ENCODE assay signal across 7 cellular contexts in genomic region chr2:33476793-33477190, GRCh38. TPM values are rescaled to one million over a fixed set of nuclear protein-coding genes. Genes with fewer than 3 reads are reported as not detected.
DNase-seq lines count a peak whose midpoint lies in the region; ATAC-seq and TF ChIP-seq lines count a peak whose summit lies in the region.

No MANE protein-coding gene starts in this region.

- no peak for DNase-seq in HFFc6
- no peak for DNase-seq in activated T-helper 2 cell treated with anti-CD3 and anti-CD28 coated beads, Interferon-gamma antibody, Interleukin-2, Interleukin-4, amounts not matched to agents 10 μg/mL and 5 μg/mL and 100 μg/mL, durations not matched to agents 14 hours and 24 hours and 36 hours (ENCODE audit: low spot score)
- no peak for DNase-seq in immature natural killer cell
- DNase-seq in stomach: no peak
- DNase-seq in DMS79 treated with DMSO at 0.1 percent for 48 hours (lab: John Stamatoyannopoulos, UW): no peak
- no peak for DNase-seq in SK-N-DZ (ENCODE audit: low spot score)

- TF ChIP-seq POLR2A in stomach (IDR thresholded peaks at IDR 0.05): no peak

- H3K36me3 ChIP-seq in stomach: no peaks in the 10 kb centered on the region

- ATAC-seq in GM21576 (IDR thresholded peaks at IDR 0.05; ENCODE audit: unreplicated experiment): no peak

- H3K9me3 ChIP-seq in stomach: no peaks in the 10 kb centered on the region

- WGBS in stomach, 5 donors: 1 to 8% (median 3%) methylated on average over 4 of the region's 4 CpGs

- H3K9me3 Mint-ChIP-seq in HFFc6: no peaks in the 10 kb centered on the region
- H3K9me3 Mint-ChIP-seq in activated T-helper 2 cell treated with anti-CD3 and anti-CD28 coated beads, Interferon-gamma antibody, Interleukin-2, Interleukin-4, amounts not matched to agents 10 μg/mL and 5 μg/mL and 100 μg/mL, durations not matched to agents 14 hours and 24 hours and 36 hours: no peaks in the 10 kb centered on the region
- no peaks in the 10 kb centered on the region for H3K9me3 Mint-ChIP-seq in immature natural killer cell

- intact Hi-C loops in activated T-helper 2 cell treated with anti-CD3 and anti-CD28 coated beads, Interferon-gamma antibody, Interleukin-2, Interleukin-4, amounts not matched to agents 10 μg/mL and 5 μg/mL and 100 μg/mL, durations not matched to agents 14 hours and 24 hours and 36 hours (cut with micrococcal nuclease): loop anchor here (1.0 to 2.0 kb wide), 6 partner anchors 8 to 155 kb away; partner anchors contain the start of gene FAM98A
- intact Hi-C loops in stomach (cut with DNase I; ENCODE audit: low total_unique reads): no loop called here

- peak overlapping the region; percentile 93 for H3K4me3 Mint-ChIP-seq in HFFc6
- H3K4me3 Mint-ChIP-seq in activated T-helper 2 cell treated with anti-CD3 and anti-CD28 coated beads, Interferon-gamma antibody, Interleukin-2, Interleukin-4, amounts not matched to agents 10 μg/mL and 5 μg/mL and 100 μg/mL, durations not matched to agents 14 hours and 24 hours and 36 hours (ENCODE audit: low read depth): peak overlapping the region; percentile 83
- H3K4me3 Mint-ChIP-seq in immature natural killer cell: peak overlapping the region; percentile 94 to 98 (median 97)

- peaks cover 4% of the 10 kb centered on the region; the same call in 1 of the 2 replicates for H3K27me3 Mint-ChIP-seq in HFFc6 (ENCODE audit: insufficient read depth)
- H3K27me3 Mint-ChIP-seq in activated T-helper 2 cell treated with anti-CD3 and anti-CD28 coated beads, Interferon-gamma antibody, Interleukin-2, Interleukin-4, amounts not matched to agents 10 μg/mL and 5 μg/mL and 100 μg/mL, durations not matched to agents 14 hours and 24 hours and 36 hours (ENCODE audit: low read depth): peaks cover 6% of the 10 kb centered on the region
- H3K27me3 Mint-ChIP-seq in immature natural killer cell (ENCODE audit: low read depth in 3 of 3): peaks cover 7 to 18% (median 17%) of the 10 kb centered on the region in 3 donors

- peak overlapping the region; percentile 52 to 69 (median 64) for H3K4me3 ChIP-seq in stomach

- H3K36me3 Mint-ChIP-seq in HFFc6 (ENCODE audit: low read depth): no peaks in the 10 kb centered on the region
- H3K36me3 Mint-ChIP-seq in activated T-helper 2 cell treated with anti-CD3 and anti-CD28 coated beads, Interferon-gamma antibody, Interleukin-2, Interleukin-4, amounts not matched to agents 10 μg/mL and 5 μg/mL and 100 μg/mL, durations not matched to agents 14 hours and 24 hours and 36 hours (ENCODE audit: low read depth): no peaks in the 10 kb centered on the region
- no peaks in the 10 kb centered on the region for H3K36me3 Mint-ChIP-seq in immature natural killer cell

- no peaks in the 10 kb centered on the region for H3K27me3 ChIP-seq in stomach

- peaks cover 9 to 39% (median 15%) of the 10 kb centered on the region in 4 donors for H3K4me1 ChIP-seq in stomach

- TF ChIP-seq EP300 in stomach (IDR thresholded peaks at IDR 0.05): no peak

- TF ChIP-seq CTCF in HFFc6 (IDR thresholded peaks at IDR 0.05) (no peak), stomach (IDR thresholded peaks at IDR 0.05) (no peak)

- peaks cover 25% of the 10 kb centered on the region for H3K4me1 Mint-ChIP-seq in HFFc6 (ENCODE audit: low read depth)
- peaks cover 30% of the 10 kb centered on the region for H3K4me1 Mint-ChIP-seq in activated T-helper 2 cell treated with anti-CD3 and anti-CD28 coated beads, Interferon-gamma antibody, Interleukin-2, Interleukin-4, amounts not matched to agents 10 μg/mL and 5 μg/mL and 100 μg/mL, durations not matched to agents 14 hours and 24 hours and 36 hours (ENCODE audit: low read depth)
- H3K4me1 Mint-ChIP-seq in immature natural killer cell: peaks cover 26 to 36% of the 10 kb centered on the region in 2 donors

- H3K27ac ChIP-seq in stomach: peak overlapping the region; percentile 83 to 90 (median 88)

- peak overlapping the region; percentile 99 for H3K27ac Mint-ChIP-seq in HFFc6
- H3K27ac Mint-ChIP-seq in activated T-helper 2 cell treated with anti-CD3 and anti-CD28 coated beads, Interferon-gamma antibody, Interleukin-2, Interleukin-4, amounts not matched to agents 10 μg/mL and 5 μg/mL and 100 μg/mL, durations not matched to agents 14 hours and 24 hours and 36 hours: peak overlapping the region; percentile 96
- H3K27ac Mint-ChIP-seq in immature natural killer cell: peak overlapping the region; percentile 95 to 98 (median 96)

RNA-seq across cellular contexts. Expression of gene RASGRP3, which starts 0.3 kb away (rescaled TPM):
- 1 to 10 TPM; 1.7 to 4.6 (median 3.0) TPM for total RNA-seq in HFFc6 (2021; fragmentation: NEBNext Ultra II Directional; extraction: Animal tissue kit (Norgen Biotek cat#: 25700))
- total RNA-seq in activated T-helper 2 cell treated with anti-CD3 and anti-CD28 coated beads, Interferon-gamma antibody, Interleukin-2, Interleukin-4, amounts not matched to agents 10 μg/mL and 5 μg/mL and 100 μg/mL, durations not matched to agents 14 hours and 24 hours and 36 hours: 1.5 and 2.5 TPM in 2 replicates
- 1 to 10 TPM in 2 of 3 donors, not detected in 1; 1.8 to 2.5 TPM for polyA plus RNA-seq in immature natural killer cell
- 10 to 100 TPM in 4 of 5 donors, under 1 TPM in 1; 0.29 to 51.3 (median 16.0) TPM for total RNA-seq in stomach
- polyA plus RNA-seq in stomach: 1 to 10 TPM; 3.3 to 6.9 (median 6.3) TPM
- polyA plus RNA-seq in SK-N-DZ (2014; cell fraction: cytosol; rRNA removed): not detected in 2 replicates
- not detected in 2 replicates for polyA plus RNA-seq in SK-N-DZ (2014; cell fraction: nucleus; rRNA removed)
